ENCODE assay signal across 20 cellular contexts in the genomic region with DNA sequence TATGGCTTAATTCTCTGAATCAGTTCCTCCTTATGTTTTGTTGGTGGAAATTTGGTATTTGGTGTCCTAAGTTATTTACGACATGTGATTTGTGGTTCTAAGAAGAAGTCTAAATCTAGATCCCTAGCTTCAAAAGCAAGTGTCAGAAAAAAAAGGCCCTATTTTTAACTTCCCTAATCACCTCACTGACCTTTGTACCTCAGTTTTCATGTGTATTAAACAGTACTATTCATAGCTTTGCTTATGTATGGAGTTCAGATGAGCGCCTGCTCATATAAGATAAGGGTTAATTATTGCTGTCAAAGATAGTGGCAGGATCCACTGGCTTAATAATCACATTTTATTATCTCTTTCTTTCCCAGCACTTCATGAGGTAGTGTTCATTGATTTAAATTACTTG.
DNase-seq lines count a peak whose midpoint lies in the region; ATAC-seq, FAIRE-seq and TF ChIP-seq lines count a peak whose summit lies in the region.
"Had no signal": no experiment of that assay in that cellular context is flagged by ENCODE, and none has a peak within 500 bp of the region (broad histone marks: within the 10 kb centered on the region; RNA-seq: fewer than 3 reads in every experiment).

No MANE protein-coding gene starts in this region.

- H3K27ac ChIP-seq in K562 (ENCODE audit: extremely low read depth, low read depth, low read length): no peak overlapping the region
- no peak overlapping the region for H3K27ac ChIP-seq in small intestine (ENCODE audit: low read depth in 1 of 2, low read length in 1 of 2)
- H3K27ac ChIP-seq: 22Rv1, BLaER1, C4-2B had no signal

- H2AFZ ChIP-seq in K562 (ENCODE audit: low read depth, low read length): no peak overlapping the region
- H2AFZ ChIP-seq: GM23338 had no signal

- BruUV-seq in K562 (replicated peaks; lab: Mats Ljungman, UMichigan): no TSS peak

- H3K36me3 ChIP-seq in K562 (ENCODE audit: control insufficient read depth, insufficient read depth, low read length): no peaks in the 10 kb centered on the region
- H3K36me3 ChIP-seq in small intestine (ENCODE audit: control insufficient read depth in 2 of 2, insufficient read depth in 2 of 2, low read length in 2 of 2): no peaks in the 10 kb centered on the region
- H3K36me3 ChIP-seq: BLaER1, HAP-1 had no signal

- CTCF ChIA-PET in K562 (lab: Yijun Ruan, JAX; ENCODE audit: low intra/inter-chr PET ratio): no interaction called here

- in situ Hi-C loops in K562 (cut with MboI): no loop called here

- FAIRE-seq in K562 (lab: Jason Lieb, UNC): no peak
- FAIRE-seq in small intestine (lab: Jason Lieb, UNC): no peak
- FAIRE-seq: A204.1, G401.6, GM19239 had no signal

- WGBS in K562 (ENCODE audit: insufficient coverage, low coverage, missing lambda C conversion rate): 8% methylated on average over 2 of the region's 2 CpGs
- 18 to 58% (median 21%) methylated on average over 2 of the region's 2 CpGs for WGBS in small intestine, 3 donors

- H3K9ac ChIP-seq in K562 (ENCODE audit: insufficient read depth in 1 of 2, low read depth in 2 of 2, low read length in 2 of 2): no peak overlapping the region
- H3K9ac ChIP-seq: BLaER1 had no signal

- H3K27me3 ChIP-seq in K562 (ENCODE audit: control insufficient read depth in 2 of 2, insufficient read depth in 2 of 2, low read length in 2 of 2) (no peaks in the 10 kb centered on the region), small intestine (ENCODE audit: control insufficient read depth in 2 of 2, insufficient read depth in 2 of 2, low read length in 2 of 2) (peaks cover 0 to 3% of the 10 kb centered on the region in 2 donors)
- H3K27me3 ChIP-seq: BLaER1 had no signal

- no peaks in the 10 kb centered on the region for H4K20me1 ChIP-seq in K562 (replicated peaks; ENCODE audit: control insufficient read depth, insufficient read depth, low read length)
- H4K20me1 ChIP-seq: BLaER1 had no signal

- intact Hi-C loops in K562 (cut with micrococcal nuclease): no loop called here

- ATAC-seq in K562: no peak
- ATAC-seq: CD8-positive, alpha-beta T cell; GM23338 had no signal

- H3K79me2 ChIP-seq in K562 (ENCODE audit: control insufficient read depth, insufficient read depth, low read length): no peaks in the 10 kb centered on the region

- TF ChIP-seq POLR2A in K562 (conservative IDR thresholded peaks at IDR 0.05): no peak

- H3K4me3 ChIP-seq in K562 (no peak overlapping the region), small intestine (ENCODE audit: low read depth in 1 of 2, low read length in 2 of 2) (no peak overlapping the region)
- H3K4me3 ChIP-seq: BLaER1, GM23338, HAP-1 had no signal

- H3K9me3 ChIP-seq in K562 (replicated peaks; ENCODE audit: control insufficient read depth, insufficient read depth, low read depth, low read length) (0 out of 2 replicates have a peak, but pooled peaks cover 3% of the 10 kb centered on the region), small intestine (ENCODE audit: control insufficient read depth, low read depth) (no peaks in the 10 kb centered on the region)
- H3K9me3 ChIP-seq: HAP-1 had no signal

- no peak for TF ChIP-seq EP300 in K562 (IDR thresholded peaks at IDR 0.05; ENCODE audit: low read length)

- no peaks in the 10 kb centered on the region for H3K4me1 ChIP-seq in K562 (replicated peaks in 1 of 2; ENCODE audit: control insufficient read depth in 2 of 2, insufficient read depth in 2 of 2, low read length in 2 of 2)
- peaks cover 0 to 2% of the 10 kb centered on the region in 2 donors for H3K4me1 ChIP-seq in small intestine (ENCODE audit: control insufficient read depth in 2 of 2, insufficient read depth in 1 of 2, low read depth in 1 of 2, low read length in 1 of 2)
- H3K4me1 ChIP-seq: BLaER1, HAP-1 had no signal

- TF ChIP-seq CTCF in K562 (IDR thresholded peaks at IDR 0.05 in 2 of 3, conservative IDR thresholded peaks at IDR 0.05 in 1 of 3; ENCODE audit: insufficient read depth in 2 of 3, low read depth in 1 of 3, low read length in 3 of 3): no peak

- H3K9me1 ChIP-seq in K562 (ENCODE audit: control insufficient read depth, insufficient read depth, low read length): no peaks in the 10 kb centered on the region

- DNase-seq in NOMO-1 treated with DMSO at 0.1 percent for 48 hours (lab: John Stamatoyannopoulos, UW; ENCODE audit: unreplicated experiment) (peak; percentile 29), NOMO-1 treated with dmso at 0.1 percent for 144 hours (lab: John Stamatoyannopoulos, UW; ENCODE audit: unreplicated experiment) (no peak), K562 (ENCODE audit: extremely low read depth in 1 of 4, low spot score in 3 of 4) (no peak), small intestine (peak; percentile 77), NCI-H510A (lab: John Stamatoyannopoulos, UW) (no peak), amniotic stem cell (lab: John Stamatoyannopoulos, UW) (no peak)
- DNase-seq: Caco-2; CD4-positive, CD25-positive, alpha-beta regulatory T cell; CD8-positive, alpha-beta T cell; DMS153; DND-41; HFFc6 had no signal

- no peak for TF ChIP-seq RAD21 in K562 (CRISPR knock-in tag; conservative IDR thresholded peaks at IDR 0.05 in 1 of 2, IDR thresholded peaks at IDR 0.05 in 1 of 2)

- POLR2A ChIA-PET in K562 (lab: Yijun Ruan, JAX): no interaction called here

- no peak overlapping the region for H3K4me2 ChIP-seq in K562 (ENCODE audit: insufficient read depth, low read length)
- H3K4me2 ChIP-seq: BLaER1, GM23338 had no signal

TF ChIP-seq in K562, 482 proteins besides CTCF, POLR2A, EP300 and RAD21:
- TF ChIP-seq MEF2D (tag; conservative IDR thresholded peaks at IDR 0.05; ENCODE audit: low read depth) (peak; percentile 94), MEIS2 (IDR thresholded peaks at IDR 0.05; ENCODE audit: partially characterized antibody) (peak; percentile 65), ARHGAP35 (IDR thresholded peaks at IDR 0.05; ENCODE audit: partially characterized antibody) (no peak), SAFB (IDR thresholded peaks at IDR 0.05; ENCODE audit: borderline replicate concordance, low read depth, low read length) (no peak)
- TF ChIP-seq, protein P1, sequence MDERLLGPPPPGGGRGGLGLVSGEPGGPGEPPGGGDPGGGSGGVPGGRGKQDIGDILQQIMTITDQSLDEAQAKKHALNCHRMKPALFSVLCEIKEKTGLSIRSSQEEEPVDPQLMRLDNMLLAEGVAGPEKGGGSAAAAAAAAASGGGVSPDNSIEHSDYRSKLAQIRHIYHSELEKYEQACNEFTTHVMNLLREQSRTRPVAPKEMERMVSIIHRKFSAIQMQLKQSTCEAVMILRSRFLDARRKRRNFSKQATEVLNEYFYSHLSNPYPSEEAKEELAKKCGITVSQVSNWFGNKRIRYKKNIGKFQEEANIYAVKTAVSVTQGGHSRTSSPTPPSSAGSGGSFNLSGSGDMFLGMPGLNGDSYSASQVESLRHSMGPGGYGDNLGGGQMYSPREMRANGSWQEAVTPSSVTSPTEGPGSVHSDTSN (CRISPR knock-in tag; IDR thresholded peaks at IDR 0.05; ENCODE audit: low read depth): no peak
- TF ChIP-seq, protein P1 (tag; conservative IDR thresholded peaks at IDR 0.05; ENCODE audit: low read depth): peak; percentile 22; the same call in 1 of the 2 replicates

Comparison
In these comparisons a context has a peak if more than half of its experiments do, and no peak if none do; other contexts are left out.
1. DNase-seq: peak in NOMO-1 treated with DMSO at 0.1 percent for 48 hours (single experiment) and small intestine (single experiment); none in NOMO-1 treated with dmso at 0.1 percent for 144 hours (single experiment), K562 (0 of 4), NCI-H510A (single experiment) and amniotic stem cell (single experiment).